1 cellular context compared by ENCODE assay signal in the genomic region with DNA sequence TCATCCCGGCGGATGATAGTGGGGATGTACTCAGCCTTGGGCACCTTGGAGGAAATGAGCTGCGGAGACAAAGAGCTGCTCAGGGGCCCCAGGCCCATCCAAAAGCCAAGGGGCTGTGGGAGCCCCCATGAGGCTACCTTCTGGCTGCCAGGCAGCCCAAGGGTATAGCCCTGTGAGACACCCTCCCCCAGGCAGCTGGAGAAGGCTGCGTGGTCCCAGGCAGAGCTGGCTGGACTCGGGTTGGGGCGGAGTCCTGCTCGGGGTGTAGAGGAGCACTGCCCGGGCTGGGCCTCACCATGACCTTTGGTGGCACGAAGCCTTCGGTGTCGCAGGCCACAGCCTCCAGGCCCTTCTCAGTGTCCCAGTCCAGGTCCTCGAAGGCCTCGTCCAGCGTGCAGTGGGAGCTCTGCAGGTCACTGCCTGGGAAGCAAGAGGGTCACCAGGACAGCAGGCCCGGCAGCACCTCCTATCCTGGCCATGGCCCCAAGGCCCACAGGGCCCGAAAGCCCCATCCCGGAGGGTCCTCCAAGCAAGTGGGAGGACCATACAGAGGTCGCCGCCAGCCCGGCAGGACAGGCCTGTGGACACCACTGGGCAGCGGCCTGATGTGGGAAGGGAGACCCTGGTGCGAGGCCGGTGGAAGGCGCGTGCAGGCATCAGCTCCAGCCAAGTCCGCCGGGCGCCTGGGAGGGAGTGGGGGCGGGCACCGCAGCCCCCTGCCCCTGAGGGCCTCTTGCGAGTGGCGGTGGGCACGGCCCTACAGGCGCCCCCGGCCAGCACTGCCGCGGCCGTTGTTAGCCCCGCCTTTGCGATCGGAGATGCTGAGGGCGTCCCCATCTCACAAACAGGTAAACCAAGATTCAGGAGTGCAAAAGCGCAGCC.
A peak's percentile ranks its signal among the peaks of the same experiment; 100 is the strongest.
TF ChIP-seq lines count a peak whose summit lies in the region.

No MANE protein-coding gene starts in this region.

TF ChIP-seq in HepG2, 621 proteins besides CTCF, POLR2A, EP300 and RAD21:
- TF ChIP-seq POLR2AphosphoS5 (IDR thresholded peaks at IDR 0.05; ENCODE audit: low read depth, low read length) = peak; percentile 34; the same call in 1 of the 2 replicates
- 0 out of 2 replicates have a peak, but pooled peaks have one; percentile 41 for TF ChIP-seq TBX2 (CRISPR knock-in tag; IDR thresholded peaks at IDR 0.05; ENCODE audit: borderline replicate concordance)
- TF ChIP-seq, protein P1, sequence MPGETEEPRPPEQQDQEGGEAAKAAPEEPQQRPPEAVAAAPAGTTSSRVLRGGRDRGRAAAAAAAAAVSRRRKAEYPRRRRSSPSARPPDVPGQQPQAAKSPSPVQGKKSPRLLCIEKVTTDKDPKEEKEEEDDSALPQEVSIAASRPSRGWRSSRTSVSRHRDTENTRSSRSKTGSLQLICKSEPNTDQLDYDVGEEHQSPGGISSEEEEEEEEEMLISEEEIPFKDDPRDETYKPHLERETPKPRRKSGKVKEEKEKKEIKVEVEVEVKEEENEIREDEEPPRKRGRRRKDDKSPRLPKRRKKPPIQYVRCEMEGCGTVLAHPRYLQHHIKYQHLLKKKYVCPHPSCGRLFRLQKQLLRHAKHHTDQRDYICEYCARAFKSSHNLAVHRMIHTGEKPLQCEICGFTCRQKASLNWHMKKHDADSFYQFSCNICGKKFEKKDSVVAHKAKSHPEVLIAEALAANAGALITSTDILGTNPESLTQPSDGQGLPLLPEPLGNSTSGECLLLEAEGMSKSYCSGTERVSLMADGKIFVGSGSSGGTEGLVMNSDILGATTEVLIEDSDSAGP (CRISPR knock-in tag; IDR thresholded peaks at IDR 0.05; ENCODE audit: borderline replicate concordance) = peak; percentile 46; the same call in 1 of the 2 replicates
- no peak for TF ChIP-seq ZNF883 (CRISPR knock-in tag; IDR thresholded peaks at IDR 0.05; ENCODE audit: not compliant biosample characterization)
- TF ChIP-seq ZNF772 (CRISPR knock-in tag; IDR thresholded peaks at IDR 0.05) = 0 out of 2 replicates have a peak, but pooled peaks have one; percentile 13
- TF ChIP-seq ZNF224 (CRISPR knock-in tag; IDR thresholded peaks at IDR 0.05) = no peak
- TF ChIP-seq FOXK2 (IDR thresholded peaks at IDR 0.05) = no peak
- TF ChIP-seq, protein P2, sequence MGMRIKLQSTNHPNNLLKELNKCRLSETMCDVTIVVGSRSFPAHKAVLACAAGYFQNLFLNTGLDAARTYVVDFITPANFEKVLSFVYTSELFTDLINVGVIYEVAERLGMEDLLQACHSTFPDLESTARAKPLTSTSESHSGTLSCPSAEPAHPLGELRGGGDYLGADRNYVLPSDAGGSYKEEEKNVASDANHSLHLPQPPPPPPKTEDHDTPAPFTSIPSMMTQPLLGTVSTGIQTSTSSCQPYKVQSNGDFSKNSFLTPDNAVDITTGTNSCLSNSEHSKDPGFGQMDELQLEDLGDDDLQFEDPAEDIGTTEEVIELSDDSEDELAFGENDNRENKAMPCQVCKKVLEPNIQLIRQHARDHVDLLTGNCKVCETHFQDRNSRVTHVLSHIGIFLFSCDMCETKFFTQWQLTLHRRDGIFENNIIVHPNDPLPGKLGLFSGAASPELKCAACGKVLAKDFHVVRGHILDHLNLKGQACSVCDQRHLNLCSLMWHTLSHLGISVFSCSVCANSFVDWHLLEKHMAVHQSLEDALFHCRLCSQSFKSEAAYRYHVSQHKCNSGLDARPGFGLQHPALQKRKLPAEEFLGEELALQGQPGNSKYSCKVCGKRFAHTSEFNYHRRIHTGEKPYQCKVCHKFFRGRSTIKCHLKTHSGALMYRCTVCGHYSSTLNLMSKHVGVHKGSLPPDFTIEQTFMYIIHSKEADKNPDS (CRISPR knock-in tag; IDR thresholded peaks at IDR 0.05) = peak; percentile 24; the same call in 1 of the 2 replicates
- TF ChIP-seq AGO2 (optimal IDR thresholded peaks at IDR 0.05; ENCODE audit: low read depth, low read length) = peak; percentile 61
- TF ChIP-seq RBFOX2 (IDR thresholded peaks at IDR 0.05; ENCODE audit: low read depth, low read length) = peak; percentile 76
- TF ChIP-seq, protein P3, sequence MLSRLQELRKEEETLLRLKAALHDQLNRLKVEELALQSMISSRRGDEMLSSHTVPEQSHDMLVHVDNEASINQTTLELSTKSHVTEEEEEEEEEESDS (CRISPR knock-in tag; IDR thresholded peaks at IDR 0.05; ENCODE audit: borderline replicate concordance) = no peak
TF ChIP-seq in HepG2: peak in this region for 7.
